In the genomic region with DNA sequence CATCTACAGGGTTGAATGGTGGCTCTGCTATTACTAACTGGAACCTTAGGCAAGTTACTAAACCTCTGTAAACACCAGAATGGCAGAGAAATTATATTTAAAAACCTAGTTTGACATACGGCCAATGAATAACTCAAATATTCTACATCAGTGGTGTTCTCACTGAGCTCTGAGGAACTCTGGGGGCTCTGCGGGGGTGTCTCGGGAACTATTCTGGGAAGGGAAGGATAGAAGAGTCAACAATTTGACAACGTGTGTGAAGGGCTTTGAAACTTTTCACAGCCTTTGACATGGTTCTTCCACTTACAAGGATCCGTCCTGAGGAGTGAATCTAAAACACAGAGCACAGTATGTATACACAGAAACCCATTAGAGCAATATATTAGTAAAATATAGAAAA, we compare ENCODE assay signal across 4 cellular contexts. TPM values are rescaled to one million over a fixed set of nuclear protein-coding genes. Genes with fewer than 3 reads are reported as not detected.
"Had no signal": no experiment of that assay in that cellular context is flagged by ENCODE, and none has a peak within 500 bp of the region (broad histone marks: within the 10 kb centered on the region; RNA-seq: fewer than 3 reads in every experiment).

No MANE protein-coding gene starts in this region.

- ATAC-seq: GM12878 had no signal

- DNase-seq: GDM1, GF-D8 had no signal

- H3K4me3 ChIP-seq: GM12878 had no signal

RNA-seq across cellular contexts. Expression of gene SOHLH2, which starts 38.7 kb away (rescaled TPM):
- total RNA-seq: G401, GM12878 had no signal

RNA-seq across cellular contexts. Expression of gene DCLK1, which starts 44.4 kb away (rescaled TPM):
- total RNA-seq: G401, GM12878 had no signal
- polyA plus RNA-seq: GM12878 had no signal
